Comparison of ENCODE assay signal across 22 cellular contexts in the genomic region with DNA sequence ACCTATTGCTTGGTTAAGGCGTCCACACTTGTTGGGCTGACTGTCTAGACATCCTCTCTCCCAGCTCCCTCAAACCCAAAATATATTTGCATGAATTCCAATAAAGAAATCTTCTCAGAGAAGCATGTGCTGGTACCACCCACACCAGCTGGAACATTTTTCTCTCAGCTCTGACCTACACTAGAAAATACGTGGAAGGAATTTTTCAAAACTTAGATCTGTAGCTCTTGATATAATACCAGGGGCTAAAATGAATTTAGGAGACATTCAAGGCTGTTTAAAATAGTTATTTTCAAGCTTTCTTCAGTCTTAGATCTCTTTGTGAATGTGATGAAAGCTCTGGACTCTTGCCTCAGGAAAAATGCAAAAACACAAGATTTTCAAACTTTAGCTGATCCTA.
DNase-seq lines count a peak whose midpoint lies in the region; TF ChIP-seq lines count a peak whose summit lies in the region.
"Had no signal": no experiment of that assay in that cellular context is flagged by ENCODE, and none has a peak within 500 bp of the region (broad histone marks: within the 10 kb centered on the region; RNA-seq: fewer than 3 reads in every experiment).

No MANE protein-coding gene starts in this region.

- H2BK5ac ChIP-seq in trophoblast cell (ENCODE audit: low read depth, low read length, poor library complexity) = no peak overlapping the region

- no peak overlapping the region for H4K12ac ChIP-seq in trophoblast cell (ENCODE audit: low read depth, low read length)

- H3K4ac ChIP-seq in trophoblast cell (ENCODE audit: low read depth, low read length) = no peak overlapping the region

- no peak overlapping the region for H4K91ac ChIP-seq in trophoblast cell (ENCODE audit: low read depth, low read length)

- H3K14ac ChIP-seq in trophoblast cell (ENCODE audit: low read length) = no peak overlapping the region

- no peaks in the 10 kb centered on the region for H3K79me2 ChIP-seq in trophoblast cell (ENCODE audit: control insufficient read depth, insufficient read depth, low read length, poor library complexity)

- DNase-seq in G401 (ENCODE audit: low spot score) (peak; percentile 35), inferior parietal cortex (ENCODE audit: extremely low spot score) (peak; percentile 53), trophoblast cell (peak; percentile 69 to 88), NCI-H146 treated with DMSO at 0.1 percent for 48 hours (lab: John Stamatoyannopoulos, UW; ENCODE audit: unreplicated experiment) (no peak), NCI-H345 treated with DMSO at 0.1 percent for 48 hours (lab: John Stamatoyannopoulos, UW; ENCODE audit: unreplicated experiment) (no peak)
- DNase-seq in activated CD4-positive, CD25-positive, alpha-beta regulatory T cell treated with anti-CD3 and anti-CD28 coated beads, Interleukin-2, amount 50 U/mL, for 72 hours = no peak
- no peak for DNase-seq in NK-92 treated with Interleukin-12 subunit alpha and Interleukin-12 subunit beta, amount 100 ng/mL, for 24 hours (lab: John Stamatoyannopoulos, UW)
- DNase-seq: CD4-positive, CD25-positive, alpha-beta regulatory T cell; CD8-positive, alpha-beta T cell; DMS153; DND-41; GDM1; GM23248; H7; HCEC 1CT had no signal

- no peaks in the 10 kb centered on the region for H3K9me3 ChIP-seq in trophoblast cell (ENCODE audit: insufficient read depth, low read depth, low read length)
- H3K9me3 ChIP-seq: BLaER1, Caco-2 had no signal

- H3K4me2 ChIP-seq in trophoblast cell (ENCODE audit: low read length) = no peak overlapping the region
- H3K4me2 ChIP-seq: BLaER1 had no signal

- no peaks in the 10 kb centered on the region for H3K36me3 Mint-ChIP-seq in brain
- H3K36me3 Mint-ChIP-seq: CD4-positive, CD25-positive, alpha-beta regulatory T cell; CD8-positive, alpha-beta T cell had no signal

- peak overlapping the region in 3 of 5 experiments; percentile 12 to 95 (median 83) for H3K27ac Mint-ChIP-seq in brain
- H3K27ac Mint-ChIP-seq: B cell; CD4-positive, CD25-positive, alpha-beta regulatory T cell; CD8-positive, alpha-beta T cell had no signal

- no peak overlapping the region for H3K18ac ChIP-seq in trophoblast cell (ENCODE audit: low read length)

- in situ Hi-C loops in G401 (cut with HindIII; ENCODE audit: low sequenced_read_pairs) = no loop called here

- H3K27me3 Mint-ChIP-seq in brain = no peaks in the 10 kb centered on the region
- H3K27me3 Mint-ChIP-seq: B cell had no signal

- peak overlapping the region in 1 of 5 experiments; percentile 44 for H3K4me3 Mint-ChIP-seq in brain
- H3K4me3 Mint-ChIP-seq: B cell; CD4-positive, CD25-positive, alpha-beta regulatory T cell; CD8-positive, alpha-beta T cell had no signal

- no peak for TF ChIP-seq CTCF in brain (conservative IDR thresholded peaks at IDR 0.05)

- no peaks in the 10 kb centered on the region for H3K36me3 ChIP-seq in trophoblast cell (ENCODE audit: control insufficient read depth in 1 of 2, insufficient read depth in 2 of 2, low read length in 2 of 2)
- H3K36me3 ChIP-seq: BLaER1 had no signal

- peak overlapping the region; percentile 41 for H3K27ac ChIP-seq in trophoblast cell (ENCODE audit: low read depth, low read length)
- H3K27ac ChIP-seq: 22Rv1, BLaER1, C4-2B, GM23248 had no signal

- no peak overlapping the region for H3K23ac ChIP-seq in trophoblast cell (ENCODE audit: low read length)

- H4K8ac ChIP-seq in trophoblast cell (ENCODE audit: low read depth, low read length) = no peak overlapping the region

- H3K4me1 ChIP-seq in trophoblast cell (ENCODE audit: control insufficient read depth in 1 of 2, insufficient read depth in 2 of 2, low read length in 2 of 2) = peaks cover 2 to 3% of the 10 kb centered on the region in 2 experiments
- H3K4me1 ChIP-seq: BLaER1, Caco-2 had no signal

- H3K27me3 ChIP-seq in trophoblast cell (ENCODE audit: insufficient read depth, low read length) = no peaks in the 10 kb centered on the region
- H3K27me3 ChIP-seq: BLaER1 had no signal

- H2AK5ac ChIP-seq in trophoblast cell (ENCODE audit: low read length) = no peak overlapping the region

- peaks cover 18% of the 10 kb centered on the region for H3K4me1 Mint-ChIP-seq in brain
- H3K4me1 Mint-ChIP-seq: B cell; CD4-positive, CD25-positive, alpha-beta regulatory T cell had no signal

- no peak overlapping the region for H3K4me3 ChIP-seq in trophoblast cell (ENCODE audit: low read depth, low read length)
- H3K4me3 ChIP-seq: BLaER1, GM12878, GM23248 had no signal

- H2BK120ac ChIP-seq in trophoblast cell (ENCODE audit: insufficient read depth, low read length, poor library complexity) = no peak overlapping the region

- H3K79me1 ChIP-seq in trophoblast cell (ENCODE audit: low read length) = no peaks in the 10 kb centered on the region

- peaks cover 0 to 28% (median 13%) of the 10 kb centered on the region in 5 experiments for H3K9me3 Mint-ChIP-seq in brain

- H2BK12ac ChIP-seq in trophoblast cell (ENCODE audit: low read length) = no peak overlapping the region

- no peak overlapping the region for H3K9ac ChIP-seq in trophoblast cell (ENCODE audit: low read length)
- H3K9ac ChIP-seq: BLaER1, GM23248 had no signal

- no peak overlapping the region for H2AFZ ChIP-seq in trophoblast cell (ENCODE audit: insufficient read depth, low read length, poor library complexity)
- H2AFZ ChIP-seq: GM23248 had no signal

- WGBS in trophoblast cell (ENCODE audit: extremely low coverage, insufficient coverage, insufficient read length) = no CpG with 5 or more reads among the region's 2 CpGs

Comparison
In these comparisons a context has a peak if more than half of its experiments do, and no peak if none do; other contexts are left out.
1. DNase-seq: peak in G401 (single experiment), inferior parietal cortex (single experiment) and trophoblast cell (2 of 2); none in NCI-H146 treated with DMSO at 0.1 percent for 48 hours (single experiment), NCI-H345 treated with DMSO at 0.1 percent for 48 hours (single experiment), activated CD4-positive, CD25-positive, alpha-beta regulatory T cell treated with anti-CD3 and anti-CD28 coated beads, Interleukin-2, amount 50 U/mL, for 72 hours (single experiment) and NK-92 treated with Interleukin-12 subunit alpha and Interleukin-12 subunit beta, amount 100 ng/mL, for 24 hours (single experiment).